In genomic region chrX:771536-771935, GRCh38 we compare ENCODE assay signal across 23 cellular contexts.
DNase-seq lines count a peak whose midpoint lies in the region; ATAC-seq and TF ChIP-seq lines count a peak whose summit lies in the region.
"Had no signal": no experiment of that assay in that cellular context is flagged by ENCODE, and none has a peak within 500 bp of the region (broad histone marks: within the 10 kb centered on the region; RNA-seq: fewer than 3 reads in every experiment).

No MANE protein-coding gene starts in this region.

- H3K27me3 ChIP-seq in upper lobe of right lung (no peaks in the 10 kb centered on the region), left lung (peaks cover 0 to 5% of the 10 kb centered on the region in 2 donors), colonic mucosa (no peaks in the 10 kb centered on the region)
- H3K27me3 ChIP-seq: BLaER1 had no signal

- CTCF ChIA-PET in activated CD8-positive, alpha-beta memory T cell treated with anti-CD3 and anti-CD28 coated beads, Interleukin-2, amount 10 ng/mL, durations not matched to agents 7 days and 5 days (lab: Charles Lee), result no interaction called here

- H3K27ac ChIP-seq in upper lobe of right lung (no peak overlapping the region), left lung (no peak overlapping the region), colonic mucosa (no peak overlapping the region)
- H3K27ac ChIP-seq: 22Rv1, BLaER1, C4-2B had no signal

- no peak for ATAC-seq in activated CD8-positive, alpha-beta memory T cell treated with anti-CD3 and anti-CD28 coated beads, Interleukin-2, amount 10 ng/mL, durations not matched to agents 7 days and 5 days
- ATAC-seq in upper lobe of right lung (no peak), left lung (no peak)
- ATAC-seq: CD8-positive, alpha-beta T cell; GM12878; GM23338; HCT116 had no signal

- intact Hi-C loops in posterior vena cava (cut with DNase I) (no loop called here), upper lobe of right lung (cut with DNase I) (no loop called here), left lung (cut with DNase I) (no loop called here), colonic mucosa (cut with DNase I) (no loop called here)

- TF ChIP-seq CTCF in upper lobe of right lung (IDR thresholded peaks at IDR 0.05) (no peak), left lung (IDR thresholded peaks at IDR 0.05) (no peak), colonic mucosa (IDR thresholded peaks at IDR 0.05) (no peak)

- H3K36me3 ChIP-seq in upper lobe of right lung (no peaks in the 10 kb centered on the region), left lung (no peaks in the 10 kb centered on the region), colonic mucosa (no peaks in the 10 kb centered on the region)
- H3K36me3 ChIP-seq: BLaER1 had no signal

- no peak overlapping the region for H3K4me3 Mint-ChIP-seq in activated CD8-positive, alpha-beta memory T cell treated with anti-CD3 and anti-CD28 coated beads, Interleukin-2, amount 10 ng/mL, durations not matched to agents 7 days and 5 days
- H3K4me3 Mint-ChIP-seq: B cell; CD4-positive, CD25-positive, alpha-beta regulatory T cell; CD8-positive, alpha-beta T cell; GM23338; H9 had no signal

- H3K27ac Mint-ChIP-seq in activated CD8-positive, alpha-beta memory T cell treated with anti-CD3 and anti-CD28 coated beads, Interleukin-2, amount 10 ng/mL, durations not matched to agents 7 days and 5 days, result no peak overlapping the region
- H3K27ac Mint-ChIP-seq: B cell; CD4-positive, CD25-positive, alpha-beta regulatory T cell; CD8-positive, alpha-beta T cell; GM23338; H9 had no signal

- H3K4me3 ChIP-seq in upper lobe of right lung (no peak overlapping the region), left lung (no peak overlapping the region), colonic mucosa (no peak overlapping the region)
- H3K4me3 ChIP-seq: BLaER1, GM12878, GM23338 had no signal

- H3K9ac ChIP-seq in colonic mucosa (ENCODE audit: low read depth in 2 of 2, low read length in 2 of 2), result no peak overlapping the region
- H3K9ac ChIP-seq: BLaER1 had no signal

- H3K9me3 Mint-ChIP-seq in activated CD8-positive, alpha-beta memory T cell treated with anti-CD3 and anti-CD28 coated beads, Interleukin-2, amount 10 ng/mL, durations not matched to agents 7 days and 5 days (ENCODE audit: low read depth), result peaks cover 31% of the 10 kb centered on the region
- H3K9me3 Mint-ChIP-seq: H9 had no signal

- DNase-seq in activated CD8-positive, alpha-beta memory T cell treated with anti-CD3 and anti-CD28 coated beads, Interleukin-2, amount 10 ng/mL, durations not matched to agents 7 days and 5 days, result peak; percentile 7
- DNase-seq in activated CD8-positive, alpha-beta memory T cell treated with anti-CD3 and anti-CD28 coated beads, Interleukin-2, amount 50 U/mL, for 4 hours, result no peak
- DNase-seq in erythroblast (lab: John Stamatoyannopoulos, UW) (peak; percentile 38 to 57), posterior vena cava (ENCODE audit: low spot score) (peak; percentile 55), upper lobe of right lung (peak; percentile 20), left lung (no peak), colonic mucosa (no peak), SIG-M5 (lab: John Stamatoyannopoulos, UW) (no peak)
- DNase-seq: Caco-2; CD4-positive, CD25-positive, alpha-beta regulatory T cell; CD8-positive, alpha-beta T cell; DMS153; DND-41; EL; GDM1; H9 had no signal

- no peaks in the 10 kb centered on the region for H3K9me3 ChIP-seq in upper lobe of right lung
- no peaks in the 10 kb centered on the region for H3K9me3 ChIP-seq in left lung
- H3K9me3 ChIP-seq in colonic mucosa, result no peaks in the 10 kb centered on the region
- H3K9me3 ChIP-seq: BLaER1 had no signal

- no peaks in the 10 kb centered on the region for H3K4me1 ChIP-seq in upper lobe of right lung
- no peaks in the 10 kb centered on the region for H3K4me1 ChIP-seq in left lung
- H3K4me1 ChIP-seq in colonic mucosa, result no peaks in the 10 kb centered on the region
- H3K4me1 ChIP-seq: Caco-2 had no signal

- no peaks in the 10 kb centered on the region for H3K36me3 Mint-ChIP-seq in activated CD8-positive, alpha-beta memory T cell treated with anti-CD3 and anti-CD28 coated beads, Interleukin-2, amount 10 ng/mL, durations not matched to agents 7 days and 5 days
- H3K36me3 Mint-ChIP-seq: CD4-positive, CD25-positive, alpha-beta regulatory T cell; CD8-positive, alpha-beta T cell had no signal

- no peak for TF ChIP-seq POLR2A in erythroblast (IDR thresholded peaks at IDR 0.05; ENCODE audit: low read length)

- H3K27me3 Mint-ChIP-seq in activated CD8-positive, alpha-beta memory T cell treated with anti-CD3 and anti-CD28 coated beads, Interleukin-2, amount 10 ng/mL, durations not matched to agents 7 days and 5 days, result no peaks in the 10 kb centered on the region
- H3K27me3 Mint-ChIP-seq: B cell; CD4-positive, CD25-positive, alpha-beta regulatory T cell had no signal

- H3K4me1 Mint-ChIP-seq in activated CD8-positive, alpha-beta memory T cell treated with anti-CD3 and anti-CD28 coated beads, Interleukin-2, amount 10 ng/mL, durations not matched to agents 7 days and 5 days, result no peaks in the 10 kb centered on the region
- H3K4me1 Mint-ChIP-seq: B cell had no signal

Comparison
In these comparisons a context has a peak if more than half of its experiments do, and no peak if none do; other contexts are left out.
1. DNase-seq: peak in activated CD8-positive, alpha-beta memory T cell treated with anti-CD3 and anti-CD28 coated beads, Interleukin-2, amount 10 ng/mL, durations not matched to agents 7 days and 5 days (single experiment), erythroblast (2 of 2), posterior vena cava (single experiment) and upper lobe of right lung (single experiment); none in activated CD8-positive, alpha-beta memory T cell treated with anti-CD3 and anti-CD28 coated beads, Interleukin-2, amount 50 U/mL, for 4 hours (single experiment), left lung (0 of 2), colonic mucosa (single experiment) and SIG-M5 (single experiment).